Comparison of ENCODE assay signal across 25 cellular contexts in genomic region chr5:58615931-58616330, GRCh38. TPM values are rescaled to one million over a fixed set of nuclear protein-coding genes. Genes with fewer than 3 reads are reported as not detected.
"Had no signal": no experiment of that assay in that cellular context is flagged by ENCODE, and none has a peak within 500 bp of the region (broad histone marks: within the 10 kb centered on the region; RNA-seq: fewer than 3 reads in every experiment).

No MANE protein-coding gene starts in this region.

- DNase-seq: colonic mucosa; cortex of kidney; dorsolateral prefrontal cortex; effector CD4-positive, alpha-beta T cell; effector memory CD4-positive, alpha-beta T cell; erythroblast; esophagus squamous epithelium; foreskin fibroblast; foreskin melanocyte; gastrocnemius medialis; glutamatergic neuron; head of caudate nucleus; heart right ventricle; hippocampal formation; left cardiac atrium; left lung; left ventricle myocardium superior; lower lobe of right lung; mesenchymal stem cell; mucosa of descending colon had no signal

- H3K27me3 Mint-ChIP-seq: dendritic cell treated with granulocyte-macrophage colony-stimulating factor and Interleukin-4, amounts not matched to agents 40 ng/mL and 50 ng/mL, for 4 days had no signal

- H3K9me3 Mint-ChIP-seq: dendritic cell treated with granulocyte-macrophage colony-stimulating factor and Interleukin-4, amounts not matched to agents 40 ng/mL and 50 ng/mL, for 4 days had no signal

- H3K36me3 Mint-ChIP-seq: mesothelial cell of epicardium had no signal

- H3K4me3 Mint-ChIP-seq: dendritic cell treated with granulocyte-macrophage colony-stimulating factor and Interleukin-4, amounts not matched to agents 40 ng/mL and 50 ng/mL, for 4 days; mesothelial cell of epicardium had no signal

- H3K4me1 Mint-ChIP-seq: mesothelial cell of epicardium had no signal

- ATAC-seq: esophagus mucosa, gastrocnemius medialis, heart right ventricle, left cardiac atrium, left lung, left ventricle myocardium superior, lower lobe of right lung, mucosa of descending colon had no signal

- H3K27ac Mint-ChIP-seq: dendritic cell treated with granulocyte-macrophage colony-stimulating factor and Interleukin-4, amounts not matched to agents 40 ng/mL and 50 ng/mL, for 4 days; mesothelial cell of epicardium had no signal

RNA-seq across cellular contexts. Expression of gene RAB3C, which starts 33.1 kb away (rescaled TPM):
- total RNA-seq: chondrocyte, myocyte had no signal
